Comparison of ENCODE assay signal across 11 cellular contexts in the genomic region with DNA sequence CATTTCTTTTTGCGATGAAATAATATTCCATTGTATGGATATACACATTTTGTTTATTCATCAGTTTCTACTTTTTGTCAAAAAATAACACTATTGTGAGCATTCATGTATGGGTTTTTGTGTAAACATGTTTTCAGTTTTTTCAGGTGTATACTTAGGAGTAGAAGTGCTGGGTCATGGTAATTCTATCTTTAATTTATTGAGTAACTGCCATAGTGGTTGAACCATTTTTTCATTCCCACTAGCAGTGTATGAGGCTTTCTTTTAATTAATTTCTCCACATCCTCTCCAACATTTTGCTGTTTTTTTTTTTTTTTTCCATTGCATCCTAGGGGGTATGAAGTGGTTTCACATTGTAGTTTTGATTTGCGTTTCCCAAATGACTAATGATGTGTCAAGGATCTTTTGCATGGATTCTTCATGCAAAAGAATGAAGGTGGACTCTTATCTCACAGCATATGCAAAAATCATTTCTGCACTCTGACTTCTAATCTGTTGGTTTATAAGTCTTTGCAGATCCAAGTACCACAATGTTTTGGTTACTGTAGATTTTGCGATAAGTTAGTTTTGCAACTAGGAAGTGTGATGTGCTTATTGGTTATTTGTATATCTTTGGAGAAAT. TPM values are rescaled to one million over a fixed set of nuclear protein-coding genes. Genes with fewer than 3 reads are reported as not detected.
DNase-seq lines count a peak whose midpoint lies in the region; TF ChIP-seq lines count a peak whose summit lies in the region.
"Had no signal": no experiment of that assay in that cellular context is flagged by ENCODE, and none has a peak within 500 bp of the region (broad histone marks: within the 10 kb centered on the region; RNA-seq: fewer than 3 reads in every experiment).

No MANE protein-coding gene starts in this region.

- CTCF ChIA-PET in mammary epithelial cell (lab: Charles Lee; ENCODE audit: low non-redundant PET) = no interaction called here

- H4K20me1 ChIP-seq in mammary epithelial cell (ENCODE audit: insufficient read depth, low read length) = no peaks in the 10 kb centered on the region

- TF ChIP-seq POLR2A in breast epithelium (IDR thresholded peaks at IDR 0.05) = no peak

- H2AFZ ChIP-seq in mammary epithelial cell (ENCODE audit: low read depth, low read length) = no peak overlapping the region

- H3K36me3 Mint-ChIP-seq in endodermal cell (ENCODE audit: low read depth) (no peaks in the 10 kb centered on the region), CD14-positive monocyte (peaks cover 2% of the 10 kb centered on the region in 2 donors)

- H3K9ac ChIP-seq in mammary epithelial cell (ENCODE audit: insufficient read depth, low read length) (no peak overlapping the region), endodermal cell (ENCODE audit: extremely low read depth, low read length, poor library complexity, severe bottlenecking) (no peak overlapping the region), skeletal muscle tissue (ENCODE audit: low read depth in 1 of 3, low read length in 3 of 3) (no peak overlapping the region)

- H3K79me2 ChIP-seq in mammary epithelial cell (ENCODE audit: insufficient read depth, low read length) = peaks cover 82% of the 10 kb centered on the region

- no peaks in the 10 kb centered on the region for H3K36me3 ChIP-seq in mammary epithelial cell (ENCODE audit: insufficient read depth, low read length)
- H3K36me3 ChIP-seq in breast epithelium = no peaks in the 10 kb centered on the region
- no peaks in the 10 kb centered on the region for H3K36me3 ChIP-seq in endodermal cell (ENCODE audit: control insufficient read depth, insufficient read depth, low read length)
- H3K36me3 ChIP-seq in skeletal muscle tissue (ENCODE audit: control insufficient read depth in 3 of 3, insufficient read depth in 3 of 3, low read length in 3 of 3) = no peaks in the 10 kb centered on the region

- H3K27ac Mint-ChIP-seq in endodermal cell = peak overlapping the region; percentile 35
- no peak overlapping the region for H3K27ac Mint-ChIP-seq in CD14-positive monocyte

- H3K4me3 ChIP-seq in mammary epithelial cell (replicated peaks in 1 of 3; ENCODE audit: insufficient read depth in 1 of 3, low read depth in 2 of 3, low read length in 3 of 3) = no peak overlapping the region
- no peak overlapping the region for H3K4me3 ChIP-seq in breast epithelium
- H3K4me3 ChIP-seq in endodermal cell (ENCODE audit: low read length) = no peak overlapping the region
- no peak overlapping the region for H3K4me3 ChIP-seq in skeletal muscle tissue (ENCODE audit: low read length in 3 of 3)

- H3K4me2 ChIP-seq in mammary epithelial cell (ENCODE audit: insufficient read depth, low read depth, low read length) = no peak overlapping the region

- no TSS peak for BruUV-seq in mammary epithelial cell (replicated peaks; lab: Mats Ljungman, UMichigan)

- intact Hi-C loops in mammary epithelial cell (cut with micrococcal nuclease) (no loop called here), breast epithelium (cut with DNase I; ENCODE audit: low total_unique reads) (no loop called here), CD14-positive monocyte (cut with micrococcal nuclease) (no loop called here)

- H3K27me3 Mint-ChIP-seq in endodermal cell (ENCODE audit: insufficient read depth) = no peaks in the 10 kb centered on the region
- no peaks in the 10 kb centered on the region for H3K27me3 Mint-ChIP-seq in CD14-positive monocyte (ENCODE audit: low read depth in 3 of 3)

- no peaks in the 10 kb centered on the region for H3K9me3 ChIP-seq in mammary epithelial cell (replicated peaks; ENCODE audit: insufficient read depth, low read length)
- H3K9me3 ChIP-seq in breast epithelium = no peaks in the 10 kb centered on the region
- no peaks in the 10 kb centered on the region for H3K9me3 ChIP-seq in endodermal cell (ENCODE audit: control insufficient read depth, low read length)
- no peaks in the 10 kb centered on the region for H3K9me3 ChIP-seq in skeletal muscle tissue (ENCODE audit: control insufficient read depth in 3 of 3, low read length in 3 of 3)

- in situ Hi-C loops in mammary epithelial cell (cut with MboI; ENCODE audit: low sequenced_read_pairs in 2 of 2) = no loop called here

- TF ChIP-seq CTCF in mammary epithelial cell (conservative IDR thresholded peaks at IDR 0.05 in 1 of 2, IDR thresholded peaks at IDR 0.05 in 1 of 2; ENCODE audit: extremely low read depth in 1 of 2, insufficient read depth in 1 of 2, low read depth in 1 of 2, low read length in 2 of 2) (no peak), breast epithelium (IDR thresholded peaks at IDR 0.05) (no peak), endodermal cell (conservative IDR thresholded peaks at IDR 0.05) (no peak), CD14-positive monocyte (IDR thresholded peaks at IDR 0.05) (no peak)

- H3K4me1 Mint-ChIP-seq in endodermal cell = peaks cover 14% of the 10 kb centered on the region
- H3K4me1 Mint-ChIP-seq in CD14-positive monocyte = peaks cover 30% of the 10 kb centered on the region

- H3K4me3 Mint-ChIP-seq in endodermal cell = no peak overlapping the region
- H3K4me3 Mint-ChIP-seq in CD14-positive monocyte = no peak overlapping the region

- H3K27me3 ChIP-seq in mammary epithelial cell (ENCODE audit: insufficient read depth, low read length) = no peaks in the 10 kb centered on the region
- no peaks in the 10 kb centered on the region for H3K27me3 ChIP-seq in breast epithelium
- H3K27me3 ChIP-seq in endodermal cell (ENCODE audit: control insufficient read depth, insufficient read depth, low read length, poor library complexity, severe bottlenecking) = no peaks in the 10 kb centered on the region
- H3K27me3 ChIP-seq in skeletal muscle tissue (ENCODE audit: control insufficient read depth in 3 of 3, insufficient read depth in 3 of 3, low read length in 3 of 3) = no peaks in the 10 kb centered on the region

- H3K4me1 ChIP-seq in mammary epithelial cell (ENCODE audit: insufficient read depth, low read length) (peaks cover 10% of the 10 kb centered on the region), breast epithelium (no peaks in the 10 kb centered on the region), endodermal cell (ENCODE audit: control insufficient read depth, insufficient read depth, low read length) (no peaks in the 10 kb centered on the region), skeletal muscle tissue (ENCODE audit: control insufficient read depth in 3 of 3, insufficient read depth in 3 of 3, low read length in 3 of 3) (peaks cover 7 to 12% (median 10%) of the 10 kb centered on the region in 3 donors)

- 69% methylated on average over 3 of the region's 3 CpGs for WGBS in mammary epithelial cell (ENCODE audit: low coverage, missing lambda C conversion rate)
- 96% methylated on average over 3 of the region's 3 CpGs; no CpG with 5 or more reads in 1 of the 2 experiments for WGBS in endodermal cell (ENCODE audit: insufficient coverage in 1 of 2, insufficient read length in 1 of 2), 2 experiments

- DNase-seq in mammary epithelial cell (peak; percentile 68), breast epithelium (ENCODE audit: low spot score in 2 of 2) (no peak), RPMI7951 (ENCODE audit: low read depth) (peak; percentile 63), endodermal cell (no peak), middle frontal gyrus (ENCODE audit: extremely low spot score, low spot score) (no peak), CD14-positive monocyte (ENCODE audit: low spot score) (no peak), hepatic stellate cell (ENCODE audit: low spot score) (no peak)
- DNase-seq: NCI-H1105; stimulated activated CD4-positive, alpha-beta T cell treated with anti-CD3 and anti-CD28 coated beads, Interleukin-2, amount 100 ng/mL, for 24 hours had no signal

- H3K9me3 Mint-ChIP-seq in endodermal cell = peaks cover 2% of the 10 kb centered on the region
- peaks cover 0 to 2% (median 1%) of the 10 kb centered on the region in 7 donors for H3K9me3 Mint-ChIP-seq in CD14-positive monocyte

- dilution Hi-C loops in mammary epithelial cell (cut with HindIII; ENCODE audit: low sequenced_read_pairs) = no loop called here

- H3K27ac ChIP-seq in mammary epithelial cell (ENCODE audit: insufficient read depth, low read depth, low read length) (peak overlapping the region; percentile 23), breast epithelium (no peak overlapping the region), endodermal cell (ENCODE audit: low read depth, low read length) (no peak overlapping the region), skeletal muscle tissue (ENCODE audit: low read depth, low read length) (peak overlapping the region; percentile 16)
- H3K27ac ChIP-seq: RWPE1 had no signal

RNA-seq across cellular contexts. Expression of a gene that starts 12.6 kb away (rescaled TPM):
- total RNA-seq in mammary epithelial cell = 100 to 1,000 TPM; 111 to 116 TPM
- polyA plus RNA-seq in mammary epithelial cell = 72.5 TPM
- 93.4 TPM for polyA minus RNA-seq in mammary epithelial cell
- total RNA-seq in breast epithelium = 10 to 100 TPM; 59.4 to 76.4 (median 76.2) TPM
- 62.5 and 67.1 TPM in 2 replicates for total RNA-seq in RPMI7951 (2014; rRNA removed; shearing (Covaris generic))
- 10 to 100 TPM; 76.8 to 81.3 TPM for total RNA-seq in endodermal cell
- polyA plus RNA-seq in endodermal cell (2013, experiment 1 of 2) = 71.9 TPM
- polyA plus RNA-seq in endodermal cell (2013, experiment 2 of 2) = 59.1 TPM
- total RNA-seq in skeletal muscle tissue = 106 TPM
- polyA plus RNA-seq in CD14-positive monocyte = 10 to 100 TPM; 11.7 to 12.2 TPM

Comparison
In these comparisons a context has a peak if more than half of its experiments do, and no peak if none do; other contexts are left out.
1. DNase-seq: peak in mammary epithelial cell (single experiment) and RPMI7951 (single experiment); none in breast epithelium (0 of 2), endodermal cell (single experiment), middle frontal gyrus (single experiment), CD14-positive monocyte (single experiment) and hepatic stellate cell (single experiment).
2. H3K27ac ChIP-seq: peak in mammary epithelial cell (single experiment) and skeletal muscle tissue (single experiment); none in breast epithelium (0 of 2) and endodermal cell (single experiment).